Comparison of ENCODE assay signal across 2 cellular contexts in genomic region chr2:229910147-229910831, GRCh38.
TF ChIP-seq lines count a peak whose summit lies in the region.

No MANE protein-coding gene starts in this region.

TF ChIP-seq in SK-N-SH treated with all-trans-retinoic acid at 6 μM for 48 hours, 23 proteins besides CTCF, POLR2A, EP300 and RAD21 (continued from another document):
- TF ChIP-seq CREB5 (CRISPR knock-in tag; IDR thresholded peaks at IDR 0.05; ENCODE audit: low read depth) = no peak

TF ChIP-seq in SK-N-SH, 30 proteins besides CTCF, POLR2A, EP300 and RAD21 (continued from another document):
- TF ChIP-seq MAX (IDR thresholded peaks at IDR 0.05; ENCODE audit: low read depth) (no peak), SIN3A (IDR thresholded peaks at IDR 0.05; ENCODE audit: borderline replicate concordance, low read depth, low read length) (no peak), USF1 (IDR thresholded peaks at IDR 0.05; ENCODE audit: borderline replicate concordance, low read depth) (no peak), RXRA (IDR thresholded peaks at IDR 0.05; ENCODE audit: borderline replicate concordance, low read depth) (no peak), JUND (IDR thresholded peaks at IDR 0.05) (no peak), REST (IDR thresholded peaks at IDR 0.05; ENCODE audit: low read depth, low read length) (no peak), ELF1 (IDR thresholded peaks at IDR 0.05) (no peak), TCF12 (IDR thresholded peaks at IDR 0.05) (no peak), GABPA (IDR thresholded peaks at IDR 0.05; ENCODE audit: low read depth) (no peak), SMC3 (IDR thresholded peaks at IDR 0.05; ENCODE audit: low read depth, low read length) (no peak), EZH2phosphoT487 (IDR thresholded peaks at IDR 0.05; ENCODE audit: borderline replicate concordance, low read depth) (no peak), MXI1 (IDR thresholded peaks at IDR 0.05; ENCODE audit: low read depth, low read length) (no peak), TEAD4 (IDR thresholded peaks at IDR 0.05; ENCODE audit: borderline replicate concordance, insufficient read depth) (no peak)
